In genomic region chr1:111904478-111905218, GRCh38 we compare ENCODE assay signal across 8 cellular contexts.
DNase-seq lines count a peak whose midpoint lies in the region; ATAC-seq and TF ChIP-seq lines count a peak whose summit lies in the region.

No MANE protein-coding gene starts in this region.

- 22 to 49% methylated on average over 3 to 4 of the region's 20 CpGs for WGBS in gastroesophageal sphincter (ENCODE audit: low coverage in 1 of 2), 2 donors

- no peaks in the 10 kb centered on the region for H3K36me3 Mint-ChIP-seq in activated CD4-positive, alpha-beta T cell treated with anti-CD3 and anti-CD28 coated beads, Interleukin-2, amount 10 ng/mL, durations not matched to agents 24 days and 14 days (ENCODE audit: low read depth)
- H3K36me3 Mint-ChIP-seq in stimulated activated memory B cell treated with anti-CD40 and anti-IgM and Interleukin-4, amounts not matched to agents 10 μg/mL and 1 μg/mL and 100 μg/mL, for 72 hours, result no peaks in the 10 kb centered on the region

- H3K27me3 ChIP-seq in gastroesophageal sphincter, result no peaks in the 10 kb centered on the region

- no peak overlapping the region for H3K27ac Mint-ChIP-seq in activated CD4-positive, alpha-beta T cell treated with anti-CD3 and anti-CD28 coated beads, Interleukin-2, amount 10 ng/mL, durations not matched to agents 24 days and 14 days
- H3K27ac Mint-ChIP-seq in stimulated activated memory B cell treated with anti-CD40 and anti-IgM and Interleukin-4, amounts not matched to agents 10 μg/mL and 1 μg/mL and 100 μg/mL, for 72 hours, result no peak overlapping the region

- ATAC-seq in gastroesophageal sphincter (peak; percentile 71), left colon (no peak)
- ATAC-seq in stimulated activated memory B cell treated with anti-CD40 and anti-IgM and Interleukin-4, amounts not matched to agents 10 μg/mL and 1 μg/mL and 100 μg/mL, for 72 hours, result peak; percentile 48

- H3K9me3 Mint-ChIP-seq in activated CD4-positive, alpha-beta T cell treated with anti-CD3 and anti-CD28 coated beads, Interleukin-2, amount 10 ng/mL, durations not matched to agents 24 days and 14 days, result no peaks in the 10 kb centered on the region
- H3K9me3 Mint-ChIP-seq in stimulated activated memory B cell treated with anti-CD40 and anti-IgM and Interleukin-4, amounts not matched to agents 10 μg/mL and 1 μg/mL and 100 μg/mL, for 72 hours, result no peaks in the 10 kb centered on the region

- H3K4me3 Mint-ChIP-seq in activated CD4-positive, alpha-beta T cell treated with anti-CD3 and anti-CD28 coated beads, Interleukin-2, amount 10 ng/mL, durations not matched to agents 24 days and 14 days, result no peak overlapping the region
- H3K4me3 Mint-ChIP-seq in stimulated activated memory B cell treated with anti-CD40 and anti-IgM and Interleukin-4, amounts not matched to agents 10 μg/mL and 1 μg/mL and 100 μg/mL, for 72 hours, result no peak overlapping the region

- peaks cover 0 to 45% (median 4%) of the 10 kb centered on the region in 3 donors for H3K4me1 ChIP-seq in gastroesophageal sphincter

- peaks cover 6% of the 10 kb centered on the region for H3K27me3 Mint-ChIP-seq in activated CD4-positive, alpha-beta T cell treated with anti-CD3 and anti-CD28 coated beads, Interleukin-2, amount 10 ng/mL, durations not matched to agents 24 days and 14 days
- peaks cover 38% of the 10 kb centered on the region for H3K27me3 Mint-ChIP-seq in stimulated activated memory B cell treated with anti-CD40 and anti-IgM and Interleukin-4, amounts not matched to agents 10 μg/mL and 1 μg/mL and 100 μg/mL, for 72 hours

- H3K4me3 ChIP-seq in gastroesophageal sphincter, result peak overlapping the region in 1 of 2 donors; percentile 29

- peak; percentile 60 for DNase-seq in activated CD4-positive, alpha-beta T cell treated with anti-CD3 and anti-CD28 coated beads, Interleukin-2, amount 10 ng/mL, durations not matched to agents 24 days and 14 days
- no peak for DNase-seq in activated CD4-positive, alpha-beta T cell treated with anti-CD3 and anti-CD28 coated beads for 4 hours
- peak; percentile 94 for DNase-seq in NCI-H748 (lab: John Stamatoyannopoulos, UW; ENCODE audit: unreplicated experiment)
- DNase-seq in NCI-H2081 treated with DMSO at 0.1 percent for 48 hours (lab: John Stamatoyannopoulos, UW), result no peak
- DNase-seq in NAMALWA (ENCODE audit: low spot score), result no peak
- no peak for DNase-seq in left colon

- no peaks in the 10 kb centered on the region for H3K36me3 ChIP-seq in gastroesophageal sphincter

- peaks cover 3% of the 10 kb centered on the region for H3K4me1 Mint-ChIP-seq in activated CD4-positive, alpha-beta T cell treated with anti-CD3 and anti-CD28 coated beads, Interleukin-2, amount 10 ng/mL, durations not matched to agents 24 days and 14 days
- peaks cover 8% of the 10 kb centered on the region for H3K4me1 Mint-ChIP-seq in stimulated activated memory B cell treated with anti-CD40 and anti-IgM and Interleukin-4, amounts not matched to agents 10 μg/mL and 1 μg/mL and 100 μg/mL, for 72 hours

- intact Hi-C loops in activated CD4-positive, alpha-beta T cell treated with anti-CD3 and anti-CD28 coated beads, Interleukin-2, amount 10 ng/mL, durations not matched to agents 24 days and 14 days (cut with micrococcal nuclease), result no loop called here
- intact Hi-C loops in left colon (cut with DNase I, micrococcal nuclease), result no loop called here

- H3K9me3 ChIP-seq in gastroesophageal sphincter, result no peaks in the 10 kb centered on the region

- no peak for TF ChIP-seq POLR2A in gastroesophageal sphincter (IDR thresholded peaks at IDR 0.05)

- TF ChIP-seq EP300 in gastroesophageal sphincter (IDR thresholded peaks at IDR 0.05), result no peak

- peak overlapping the region; percentile 20 to 77 (median 71) for H3K27ac ChIP-seq in gastroesophageal sphincter

- no peak for TF ChIP-seq CTCF in gastroesophageal sphincter (IDR thresholded peaks at IDR 0.05)

Comparison
In these comparisons a context has a peak if more than half of its experiments do, and no peak if none do; other contexts are left out.
1. DNase-seq: peak in activated CD4-positive, alpha-beta T cell treated with anti-CD3 and anti-CD28 coated beads, Interleukin-2, amount 10 ng/mL, durations not matched to agents 24 days and 14 days (single experiment) and NCI-H748 (single experiment); none in activated CD4-positive, alpha-beta T cell treated with anti-CD3 and anti-CD28 coated beads for 4 hours (0 of 2), NCI-H2081 treated with DMSO at 0.1 percent for 48 hours (single experiment), NAMALWA (single experiment) and left colon (0 of 2).